In the genomic region with DNA sequence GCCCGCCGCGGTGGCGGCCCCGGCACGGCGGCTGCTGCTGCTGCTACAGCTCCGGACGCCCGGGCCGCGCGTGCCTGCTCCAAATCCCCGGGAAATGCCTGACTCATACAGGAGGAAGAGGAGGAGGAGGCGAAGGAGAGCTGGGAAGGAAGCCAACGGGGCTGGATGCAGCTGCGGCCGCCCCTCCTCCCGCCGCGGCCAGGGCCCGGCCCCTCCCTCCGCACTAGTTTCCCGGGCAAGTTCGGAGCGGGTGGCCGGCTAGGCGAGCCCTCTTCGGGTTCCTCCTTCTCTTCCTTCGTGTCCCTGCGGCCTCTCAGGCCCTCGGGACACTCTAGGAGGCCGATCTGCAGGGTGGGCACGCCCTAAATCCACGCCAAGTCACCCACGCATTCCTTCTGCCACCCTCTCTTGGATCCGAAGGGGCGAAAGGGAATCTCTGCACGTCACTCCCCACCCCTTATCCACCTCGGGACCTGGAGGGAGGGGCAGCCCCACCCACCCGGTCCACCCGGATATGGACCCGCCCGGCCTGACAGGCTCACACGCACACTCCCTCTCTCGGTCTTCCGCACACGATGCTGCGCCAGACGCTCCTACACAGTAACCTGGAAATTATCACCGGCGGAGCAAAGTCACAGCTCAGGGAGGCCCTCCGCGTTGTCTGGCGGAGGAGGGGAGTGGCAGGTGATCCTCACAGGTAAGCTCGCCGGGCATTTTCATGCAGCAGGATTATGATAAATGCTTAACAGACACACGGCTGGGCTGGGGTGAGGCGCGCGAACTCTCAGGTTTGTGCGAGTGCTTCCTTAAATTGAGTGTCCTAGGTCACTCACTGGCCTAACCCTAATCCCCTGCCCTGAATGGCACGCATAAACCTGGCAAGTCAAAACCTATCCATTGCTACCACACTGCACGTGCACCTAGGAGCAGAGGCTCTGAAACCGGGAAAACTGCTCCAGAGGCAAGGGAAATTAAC, we compare ENCODE assay signal across 1 cellular context.
TF ChIP-seq lines count a peak whose summit lies in the region.

A gene with protein sequence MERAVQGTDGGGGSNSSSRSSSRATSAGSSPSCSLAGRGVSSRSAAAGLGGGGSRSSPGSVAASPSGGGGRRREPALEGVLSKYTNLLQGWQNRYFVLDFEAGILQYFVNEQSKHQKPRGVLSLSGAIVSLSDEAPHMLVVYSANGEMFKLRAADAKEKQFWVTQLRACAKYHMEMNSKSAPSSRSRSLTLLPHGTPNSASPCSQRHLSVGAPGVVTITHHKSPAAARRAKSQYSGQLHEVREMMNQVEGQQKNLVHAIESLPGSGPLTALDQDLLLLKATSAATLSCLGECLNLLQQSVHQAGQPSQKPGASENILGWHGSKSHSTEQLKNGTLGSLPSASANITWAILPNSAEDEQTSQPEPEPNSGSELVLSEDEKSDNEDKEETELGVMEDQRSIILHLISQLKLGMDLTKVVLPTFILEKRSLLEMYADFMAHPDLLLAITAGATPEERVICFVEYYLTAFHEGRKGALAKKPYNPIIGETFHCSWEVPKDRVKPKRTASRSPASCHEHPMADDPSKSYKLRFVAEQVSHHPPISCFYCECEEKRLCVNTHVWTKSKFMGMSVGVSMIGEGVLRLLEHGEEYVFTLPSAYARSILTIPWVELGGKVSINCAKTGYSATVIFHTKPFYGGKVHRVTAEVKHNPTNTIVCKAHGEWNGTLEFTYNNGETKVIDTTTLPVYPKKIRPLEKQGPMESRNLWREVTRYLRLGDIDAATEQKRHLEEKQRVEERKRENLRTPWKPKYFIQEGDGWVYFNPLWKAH (minus strand): TSS at position 57 of the 976 bp plus-strand sequence. CDS start 83 bp downstream, outside the sequence.
A gene (plus strand): TSS at position 545 of the 976 bp plus-strand sequence. CDS start 7,330 bp downstream, outside the sequence.

TF ChIP-seq in HepG2, 621 proteins besides CTCF, POLR2A, EP300 and RAD21 (continued from another document and continues in another):
- TF ChIP-seq HCFC1 (IDR thresholded peaks at IDR 0.05; ENCODE audit: low read depth, low read length) (no peak), TEAD3 (CRISPR knock-in tag; optimal IDR thresholded peaks at IDR 0.05; ENCODE audit: borderline replicate concordance) (peak; percentile 18), TSC22D2 (CRISPR knock-in tag; IDR thresholded peaks at IDR 0.05; ENCODE audit: borderline replicate concordance) (no peak), TCF7 (IDR thresholded peaks at IDR 0.05; ENCODE audit: low read depth) (no peak), BHLHE40 (IDR thresholded peaks at IDR 0.05; ENCODE audit: low read length) (no peak), RBAK (CRISPR knock-in tag; IDR thresholded peaks at IDR 0.05) (no peak), FOXO1 (CRISPR knock-in tag; IDR thresholded peaks at IDR 0.05) (peak; percentile 25; the same call in 1 of the 2 replicates), ZNF282 (IDR thresholded peaks at IDR 0.05; ENCODE audit: partially characterized antibody) (no peak), ZNF354B (CRISPR knock-in tag; IDR thresholded peaks at IDR 0.05) (no peak), FOXM1 (CRISPR knock-in tag; IDR thresholded peaks at IDR 0.05) (no peak), ATRX (CRISPR knock-in tag; IDR thresholded peaks at IDR 0.05; ENCODE audit: borderline replicate concordance) (no peak), ERF (CRISPR knock-in tag; IDR thresholded peaks at IDR 0.05) (0 out of 2 replicates have a peak, but pooled peaks have one; percentile 18), ZNF24 (IDR thresholded peaks at IDR 0.05) (no peak), CC2D1A (CRISPR knock-in tag; IDR thresholded peaks at IDR 0.05) (no peak), FIP1L1 (IDR thresholded peaks at IDR 0.05; ENCODE audit: borderline replicate concordance, insufficient read depth, low read depth, low read length) (no peak), JUNB (CRISPR knock-in tag; IDR thresholded peaks at IDR 0.05; ENCODE audit: borderline replicate concordance) (no peak), KLF11 (CRISPR knock-in tag; IDR thresholded peaks at IDR 0.05) (no peak), NR1H2 (CRISPR knock-in tag; IDR thresholded peaks at IDR 0.05; ENCODE audit: borderline replicate concordance, low read depth) (no peak), GTF3A (CRISPR knock-in tag; conservative IDR thresholded peaks at IDR 0.05) (no peak), XBP1 (CRISPR knock-in tag; IDR thresholded peaks at IDR 0.05) (no peak), ZNF878 (CRISPR knock-in tag; IDR thresholded peaks at IDR 0.05) (no peak), ZNF749 (CRISPR knock-in tag; IDR thresholded peaks at IDR 0.05; ENCODE audit: borderline replicate concordance) (no peak), HOXA5 (CRISPR knock-in tag; IDR thresholded peaks at IDR 0.05) (no peak), SRSF4 (IDR thresholded peaks at IDR 0.05; ENCODE audit: low read depth, low read length, poor library complexity, severe bottlenecking) (no peak), MED13 (CRISPR knock-in tag; IDR thresholded peaks at IDR 0.05) (0 out of 2 replicates have a peak, but pooled peaks have one; percentile 25), ETV6 (CRISPR knock-in tag; conservative IDR thresholded peaks at IDR 0.05) (no peak), SYNCRIP (IDR thresholded peaks at IDR 0.05; ENCODE audit: insufficient read depth, low read depth, low read length) (no peak), KMT2A (CRISPR knock-in tag; IDR thresholded peaks at IDR 0.05) (no peak; the same call in none of the 2 replicates), ZBTB38 (CRISPR knock-in tag; IDR thresholded peaks at IDR 0.05) (peak; percentile 22; the same call in 1 of the 2 replicates), ZNF766 (CRISPR knock-in tag; IDR thresholded peaks at IDR 0.05; ENCODE audit: borderline replicate concordance) (no peak), SPEN (CRISPR knock-in tag; IDR thresholded peaks at IDR 0.05; ENCODE audit: low read depth) (0 out of 2 replicates have a peak, but pooled peaks have one; percentile 4), PHB2 (IDR thresholded peaks at IDR 0.05; ENCODE audit: partially characterized antibody) (no peak), CBX5 (CRISPR knock-in tag; IDR thresholded peaks at IDR 0.05; ENCODE audit: borderline replicate concordance) (peak; percentile 65; the same call in 1 of the 2 replicates), ELF4 (CRISPR knock-in tag; IDR thresholded peaks at IDR 0.05; ENCODE audit: borderline replicate concordance) (no peak), MLLT10 (CRISPR knock-in tag; IDR thresholded peaks at IDR 0.05) (no peak), TP53 (CRISPR knock-in tag; conservative IDR thresholded peaks at IDR 0.05) (no peak; the same call in 1 of the 2 replicates), ZFY (CRISPR knock-in tag; IDR thresholded peaks at IDR 0.05) (no peak; the same call in 1 of the 2 replicates)
- TF ChIP-seq, protein P1, sequence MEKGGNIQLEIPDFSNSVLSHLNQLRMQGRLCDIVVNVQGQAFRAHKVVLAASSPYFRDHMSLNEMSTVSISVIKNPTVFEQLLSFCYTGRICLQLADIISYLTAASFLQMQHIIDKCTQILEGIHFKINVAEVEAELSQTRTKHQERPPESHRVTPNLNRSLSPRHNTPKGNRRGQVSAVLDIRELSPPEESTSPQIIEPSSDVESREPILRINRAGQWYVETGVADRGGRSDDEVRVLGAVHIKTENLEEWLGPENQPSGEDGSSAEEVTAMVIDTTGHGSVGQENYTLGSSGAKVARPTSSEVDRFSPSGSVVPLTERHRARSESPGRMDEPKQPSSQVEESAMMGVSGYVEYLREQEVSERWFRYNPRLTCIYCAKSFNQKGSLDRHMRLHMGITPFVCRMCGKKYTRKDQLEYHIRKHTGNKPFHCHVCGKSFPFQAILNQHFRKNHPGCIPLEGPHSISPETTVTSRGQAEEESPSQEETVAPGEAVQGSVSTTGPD (CRISPR knock-in tag; IDR thresholded peaks at IDR 0.05): no peak
- TF ChIP-seq, protein P2, sequence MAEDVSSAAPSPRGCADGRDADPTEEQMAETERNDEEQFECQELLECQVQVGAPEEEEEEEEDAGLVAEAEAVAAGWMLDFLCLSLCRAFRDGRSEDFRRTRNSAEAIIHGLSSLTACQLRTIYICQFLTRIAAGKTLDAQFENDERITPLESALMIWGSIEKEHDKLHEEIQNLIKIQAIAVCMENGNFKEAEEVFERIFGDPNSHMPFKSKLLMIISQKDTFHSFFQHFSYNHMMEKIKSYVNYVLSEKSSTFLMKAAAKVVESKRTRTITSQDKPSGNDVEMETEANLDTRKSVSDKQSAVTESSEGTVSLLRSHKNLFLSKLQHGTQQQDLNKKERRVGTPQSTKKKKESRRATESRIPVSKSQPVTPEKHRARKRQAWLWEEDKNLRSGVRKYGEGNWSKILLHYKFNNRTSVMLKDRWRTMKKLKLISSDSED (CRISPR knock-in tag; IDR thresholded peaks at IDR 0.05): no peak
- TF ChIP-seq, protein P3, sequence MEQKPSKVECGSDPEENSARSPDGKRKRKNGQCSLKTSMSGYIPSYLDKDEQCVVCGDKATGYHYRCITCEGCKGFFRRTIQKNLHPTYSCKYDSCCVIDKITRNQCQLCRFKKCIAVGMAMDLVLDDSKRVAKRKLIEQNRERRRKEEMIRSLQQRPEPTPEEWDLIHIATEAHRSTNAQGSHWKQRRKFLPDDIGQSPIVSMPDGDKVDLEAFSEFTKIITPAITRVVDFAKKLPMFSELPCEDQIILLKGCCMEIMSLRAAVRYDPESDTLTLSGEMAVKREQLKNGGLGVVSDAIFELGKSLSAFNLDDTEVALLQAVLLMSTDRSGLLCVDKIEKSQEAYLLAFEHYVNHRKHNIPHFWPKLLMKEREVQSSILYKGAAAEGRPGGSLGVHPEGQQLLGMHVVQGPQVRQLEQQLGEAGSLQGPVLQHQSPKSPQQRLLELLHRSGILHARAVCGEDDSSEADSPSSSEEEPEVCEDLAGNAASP (CRISPR knock-in tag; IDR thresholded peaks at IDR 0.05; ENCODE audit: borderline replicate concordance): no peak; the same call in 1 of the 2 replicates
- TF ChIP-seq, protein P4, sequence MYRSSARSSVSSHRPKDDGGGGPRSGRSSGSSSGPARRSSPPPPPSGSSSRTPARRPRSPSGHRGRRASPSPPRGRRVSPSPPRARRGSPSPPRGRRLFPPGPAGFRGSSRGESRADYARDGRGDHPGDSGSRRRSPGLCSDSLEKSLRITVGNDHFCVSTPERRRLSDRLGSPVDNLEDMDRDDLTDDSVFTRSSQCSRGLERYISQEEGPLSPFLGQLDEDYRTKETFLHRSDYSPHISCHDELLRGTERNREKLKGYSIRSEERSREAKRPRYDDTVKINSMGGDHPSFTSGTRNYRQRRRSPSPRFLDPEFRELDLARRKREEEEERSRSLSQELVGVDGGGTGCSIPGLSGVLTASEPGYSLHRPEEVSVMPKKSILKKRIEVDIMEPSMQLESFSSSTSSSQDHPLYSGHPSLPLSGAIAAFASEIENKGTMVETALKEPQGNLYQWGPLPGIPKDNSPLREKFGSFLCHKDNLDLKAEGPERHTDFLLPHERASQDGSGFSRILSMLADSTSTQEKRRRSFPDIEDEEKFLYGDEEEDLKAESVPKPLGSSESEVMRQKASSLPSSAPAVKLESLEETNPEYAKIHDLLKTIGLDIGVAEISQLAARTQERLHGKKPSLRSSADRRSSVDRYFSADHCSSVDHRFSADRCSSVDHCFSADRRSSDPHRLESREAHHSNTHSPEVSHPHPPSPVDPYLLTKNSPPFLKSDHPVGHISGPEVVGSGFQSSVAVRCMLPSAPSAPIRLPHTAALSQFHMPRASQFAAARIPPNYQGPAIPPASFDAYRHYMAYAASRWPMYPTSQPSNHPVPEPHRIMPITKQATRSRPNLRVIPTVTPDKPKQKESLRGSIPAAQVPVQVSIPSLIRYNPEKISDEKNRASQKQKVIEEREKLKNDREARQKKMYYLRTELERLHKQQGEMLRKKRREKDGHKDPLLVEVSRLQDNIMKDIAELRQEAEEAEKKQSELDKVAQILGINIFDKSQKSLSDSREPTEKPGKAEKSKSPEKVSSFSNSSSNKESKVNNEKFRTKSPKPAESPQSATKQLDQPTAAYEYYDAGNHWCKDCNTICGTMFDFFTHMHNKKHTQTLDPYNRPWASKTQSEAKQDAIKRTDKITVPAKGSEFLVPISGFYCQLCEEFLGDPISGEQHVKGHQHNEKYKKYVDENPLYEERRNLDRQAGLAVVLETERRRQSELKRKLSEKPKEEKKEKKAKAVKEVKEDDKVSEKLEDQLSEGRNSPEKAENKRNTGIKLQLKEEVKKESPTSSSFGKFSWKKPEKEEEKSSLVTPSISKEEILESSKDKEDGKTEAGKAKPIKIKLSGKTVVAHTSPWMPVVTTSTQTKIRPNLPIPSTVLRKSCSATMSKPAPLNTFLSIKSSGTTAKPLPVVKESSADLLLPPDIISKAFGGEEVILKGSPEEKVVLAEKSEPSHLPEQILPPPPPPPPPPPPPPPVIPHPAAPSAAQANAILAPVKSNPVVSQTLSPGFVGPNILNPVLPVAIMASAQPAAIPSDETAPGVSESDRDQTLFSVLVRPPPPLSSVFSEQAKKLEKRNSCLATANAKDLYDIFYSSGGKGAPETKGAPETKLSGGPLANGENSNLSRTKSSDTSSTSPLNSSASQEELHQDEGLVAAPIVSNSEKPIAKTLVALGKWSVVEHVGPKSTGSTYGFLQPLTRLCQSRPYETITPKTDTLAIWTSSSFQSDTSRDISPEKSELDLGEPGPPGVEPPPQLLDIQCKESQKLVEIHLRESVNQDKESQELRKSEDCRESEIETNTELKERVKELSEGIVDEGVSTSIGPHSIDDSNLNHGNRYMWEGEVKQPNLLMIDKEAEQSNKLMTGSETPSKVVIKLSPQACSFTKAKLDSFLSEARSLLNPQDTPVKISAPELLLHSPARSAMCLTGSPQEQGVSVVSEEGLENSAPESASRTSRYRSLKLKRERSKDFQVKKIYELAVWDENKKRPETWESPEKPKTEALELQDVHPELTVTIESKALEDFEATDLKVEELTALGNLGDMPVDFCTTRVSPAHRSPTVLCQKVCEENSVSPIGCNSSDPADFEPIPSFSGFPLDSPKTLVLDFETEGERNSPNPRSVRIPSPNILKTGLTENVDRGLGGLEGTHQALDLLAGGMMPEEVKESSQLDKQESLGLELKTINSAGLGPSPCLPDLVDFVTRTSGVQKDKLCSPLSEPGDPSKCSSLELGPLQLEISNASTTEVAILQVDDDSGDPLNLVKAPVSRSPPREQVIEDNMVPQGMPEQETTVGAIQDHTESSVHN (CRISPR knock-in tag; IDR thresholded peaks at IDR 0.05): no peak
- TF ChIP-seq, protein P5, sequence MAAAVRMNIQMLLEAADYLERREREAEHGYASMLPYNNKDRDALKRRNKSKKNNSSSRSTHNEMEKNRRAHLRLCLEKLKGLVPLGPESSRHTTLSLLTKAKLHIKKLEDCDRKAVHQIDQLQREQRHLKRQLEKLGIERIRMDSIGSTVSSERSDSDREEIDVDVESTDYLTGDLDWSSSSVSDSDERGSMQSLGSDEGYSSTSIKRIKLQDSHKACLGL (CRISPR knock-in tag; IDR thresholded peaks at IDR 0.05): no peak
- TF ChIP-seq, protein P6, sequence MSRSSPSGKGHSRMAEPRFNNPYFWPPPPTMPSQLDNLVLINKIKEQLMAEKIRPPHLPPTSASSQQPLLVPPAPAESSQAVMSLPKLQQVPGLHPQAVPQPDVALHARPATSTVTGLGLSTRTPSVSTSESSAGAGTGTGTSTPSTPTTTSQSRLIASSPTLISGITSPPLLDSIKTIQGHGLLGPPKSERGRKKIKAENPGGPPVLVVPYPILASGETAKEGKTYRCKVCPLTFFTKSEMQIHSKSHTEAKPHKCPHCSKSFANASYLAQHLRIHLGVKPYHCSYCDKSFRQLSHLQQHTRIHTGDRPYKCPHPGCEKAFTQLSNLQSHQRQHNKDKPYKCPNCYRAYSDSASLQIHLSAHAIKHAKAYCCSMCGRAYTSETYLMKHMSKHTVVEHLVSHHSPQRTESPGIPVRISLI (CRISPR knock-in tag; IDR thresholded peaks at IDR 0.05; ENCODE audit: borderline replicate concordance): no peak
